In the genomic region with DNA sequence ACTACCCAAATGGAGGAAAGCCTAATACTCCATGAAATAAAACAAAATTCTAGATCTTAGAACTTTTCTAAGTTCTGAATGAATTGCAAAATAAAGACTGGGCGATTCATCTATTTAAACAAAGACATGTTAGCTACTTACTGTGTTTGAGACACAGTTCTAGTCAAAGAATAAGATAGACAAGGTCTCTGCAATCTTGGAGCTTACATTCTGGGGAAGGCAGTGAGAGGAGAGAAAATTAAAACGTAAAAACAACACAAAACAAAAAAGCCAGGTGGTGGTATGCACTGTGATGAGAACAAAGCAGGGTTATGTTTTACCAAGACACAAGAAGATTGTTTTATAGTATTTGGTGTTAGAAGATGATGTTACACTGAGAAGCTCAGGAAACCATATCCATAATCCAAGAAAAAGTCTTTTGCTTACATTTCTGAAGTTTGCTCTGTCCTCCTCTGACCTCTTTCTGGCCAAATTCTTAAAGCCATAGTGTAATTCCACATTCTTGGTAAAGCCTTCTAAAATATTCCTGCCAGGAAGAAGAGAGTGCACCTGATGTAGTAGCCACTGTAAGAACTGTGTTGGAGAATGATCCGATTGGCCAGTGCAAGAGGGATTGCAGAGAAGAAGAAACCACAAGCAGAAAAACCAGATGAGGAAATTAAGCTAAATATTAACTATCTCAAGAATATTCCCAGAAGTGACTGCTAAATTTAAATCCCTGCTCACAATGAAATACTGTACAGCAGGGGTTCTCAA, we compare ENCODE assay signal across 23 cellular contexts.
A peak's percentile ranks its signal among the peaks of the same experiment; 100 is the strongest.
DNase-seq lines count a peak whose midpoint lies in the region; ATAC-seq, FAIRE-seq and TF ChIP-seq lines count a peak whose summit lies in the region.
"Had no signal": no experiment of that assay in that cellular context is flagged by ENCODE, and none has a peak within 500 bp of the region (broad histone marks: within the 10 kb centered on the region; RNA-seq: fewer than 3 reads in every experiment).

No MANE protein-coding gene starts in this region.

- DNase-seq in GM23248: no peak
- peak; percentile 54 for DNase-seq in astrocyte (ENCODE audit: low read depth)
- peak; percentile 73 for DNase-seq in kidney epithelial cell (ENCODE audit: low read depth)
- no peak for DNase-seq in neural crest cell (ENCODE audit: low read depth, low spot score)
- no peak for DNase-seq in effector memory CD4-positive, alpha-beta T cell
- no peak for DNase-seq in AG08395 (ENCODE audit: low spot score)
- DNase-seq in superior temporal gyrus (ENCODE audit: extremely low spot score): no peak
- DNase-seq: activated B cell treated with CpG ODN at 0.5 μM for 24 hours; activated CD8-positive, alpha-beta T cell treated with anti-CD3 and anti-CD28 coated beads for 36 hours; activated naive CD4-positive, alpha-beta T cell treated with anti-CD3 and anti-CD28 coated beads, Interleukin-2, amount 50 U/mL, for 16 hours; activated T-cell treated with anti-CD3 and anti-CD28 coated beads, Interleukin-2, amount 50 U/mL, for 24 hours; brain microvascular endothelial cell; foreskin melanocyte; left ventricle myocardium inferior; NCI-H1694; NCI-H82; stimulated activated naive CD4-positive, alpha-beta T cell; thyroid gland had no signal

- in situ Hi-C loops in GM23248 (cut with MboI): no loop called here

- H3K4me3 ChIP-seq in GM23248 (no peak overlapping the region), astrocyte (ENCODE audit: insufficient read depth, low read depth, low read length) (no peak overlapping the region), kidney epithelial cell (ENCODE audit: low read depth, low read length) (peak overlapping the region; percentile 16)
- H3K4me3 ChIP-seq in effector memory CD4-positive, alpha-beta T cell (ENCODE audit: insufficient read depth, low read depth, low read length, poor library complexity, severe bottlenecking): no peak overlapping the region
- H3K4me3 ChIP-seq: coronary artery, left ventricle myocardium inferior, thyroid gland had no signal

- WGBS in GM23248 (ENCODE audit: low coverage in 1 of 2, low lambda C conversion rate in 2 of 2, missing lambda C conversion rate in 2 of 2), 2 experiments: 84% methylated on average over 3 of the region's 3 CpGs

- H3K27me3 Mint-ChIP-seq in astrocyte (ENCODE audit: low read depth, unreplicated experiment) (no peaks in the 10 kb centered on the region), neural crest cell (ENCODE audit: low read depth) (no peaks in the 10 kb centered on the region)

- H3K27ac Mint-ChIP-seq in astrocyte (ENCODE audit: unreplicated experiment) (peak overlapping the region; percentile 13), neural crest cell (ENCODE audit: unreplicated experiment) (peak overlapping the region; percentile 51)
- H3K27ac Mint-ChIP-seq: activated B cell treated with CpG ODN at 0.5 μM for 24 hours; activated CD8-positive, alpha-beta T cell treated with anti-CD3 and anti-CD28 coated beads for 36 hours; activated T-cell treated with anti-CD3 and anti-CD28 coated beads, Interleukin-2, amount 50 U/mL, for 24 hours had no signal

- H3K27ac ChIP-seq in GM23248 (no peak overlapping the region), astrocyte (ENCODE audit: low read depth, low read length) (no peak overlapping the region)
- H3K27ac ChIP-seq in effector memory CD4-positive, alpha-beta T cell (ENCODE audit: insufficient read depth, low read length, poor library complexity, severe bottlenecking): no peak overlapping the region
- H3K27ac ChIP-seq: brain microvascular endothelial cell, coronary artery, left ventricle myocardium inferior, thyroid gland had no signal

- no peaks in the 10 kb centered on the region for H3K36me3 Mint-ChIP-seq in astrocyte (ENCODE audit: low read depth, unreplicated experiment)
- peaks cover 3% of the 10 kb centered on the region for H3K36me3 Mint-ChIP-seq in neural crest cell (ENCODE audit: low read depth)

- H3K4me2 ChIP-seq in GM23248 (ENCODE audit: unreplicated experiment) (peak overlapping the region; percentile 2), astrocyte (ENCODE audit: low read length) (no peak overlapping the region)

- H3K9ac ChIP-seq in GM23248 (no peak overlapping the region), astrocyte (ENCODE audit: low read length) (no peak overlapping the region)

- TF ChIP-seq CTCF in astrocyte (IDR thresholded peaks at IDR 0.05; ENCODE audit: insufficient read depth, low read depth, low read length) (no peak), kidney epithelial cell (IDR thresholded peaks at IDR 0.05; ENCODE audit: insufficient read depth, low read length, poor library complexity, severe bottlenecking) (no peak), neural crest cell (conservative IDR thresholded peaks at IDR 0.05) (no peak)

- H3K4me1 Mint-ChIP-seq in astrocyte (ENCODE audit: low read depth, unreplicated experiment): peaks cover 17% of the 10 kb centered on the region
- no peaks in the 10 kb centered on the region for H3K4me1 Mint-ChIP-seq in neural crest cell
- H3K4me1 Mint-ChIP-seq: activated B cell treated with CpG ODN at 0.5 μM for 24 hours had no signal

- H3K9me3 ChIP-seq in GM23248 (ENCODE audit: low read depth): no peaks in the 10 kb centered on the region
- no peaks in the 10 kb centered on the region for H3K9me3 ChIP-seq in astrocyte (ENCODE audit: insufficient read depth, low read depth, low read length)
- H3K9me3 ChIP-seq in effector memory CD4-positive, alpha-beta T cell (ENCODE audit: control insufficient read depth, low read length): no peaks in the 10 kb centered on the region
- H3K9me3 ChIP-seq: thyroid gland had no signal

- H3K79me2 ChIP-seq in GM23248 (ENCODE audit: insufficient read depth): peaks cover 18% of the 10 kb centered on the region
- no peaks in the 10 kb centered on the region for H3K79me2 ChIP-seq in astrocyte (ENCODE audit: insufficient read depth, low read length)

- H3K27me3 ChIP-seq in GM23248 (replicated peaks; ENCODE audit: insufficient read depth) (no peaks in the 10 kb centered on the region), astrocyte (ENCODE audit: insufficient read depth, low read length) (no peaks in the 10 kb centered on the region), kidney epithelial cell (ENCODE audit: control insufficient read depth, insufficient read depth, low read length) (no peaks in the 10 kb centered on the region)
- peaks cover 6% of the 10 kb centered on the region for H3K27me3 ChIP-seq in effector memory CD4-positive, alpha-beta T cell (replicated peaks; ENCODE audit: control insufficient read depth, insufficient read depth, low read length, poor library complexity, severe bottlenecking)
- H3K27me3 ChIP-seq: brain microvascular endothelial cell, thyroid gland had no signal

- H3K4me3 Mint-ChIP-seq in astrocyte (ENCODE audit: unreplicated experiment) (no peak overlapping the region), neural crest cell (no peak overlapping the region)
- H3K4me3 Mint-ChIP-seq: activated B cell treated with CpG ODN at 0.5 μM for 24 hours; activated CD8-positive, alpha-beta T cell treated with anti-CD3 and anti-CD28 coated beads for 36 hours; activated T-cell treated with anti-CD3 and anti-CD28 coated beads, Interleukin-2, amount 50 U/mL, for 24 hours had no signal

- H4K20me1 ChIP-seq in GM23248 (ENCODE audit: insufficient read depth) (no peaks in the 10 kb centered on the region), astrocyte (ENCODE audit: insufficient read depth, low read length) (no peaks in the 10 kb centered on the region)

- H3K9me2 ChIP-seq in GM23248 (ENCODE audit: insufficient read depth): no peaks in the 10 kb centered on the region; the same call in 1 of the 2 replicates

- H3K36me3 ChIP-seq in GM23248 (ENCODE audit: low read depth) (no peaks in the 10 kb centered on the region), astrocyte (ENCODE audit: insufficient read depth, low read length) (no peaks in the 10 kb centered on the region), kidney epithelial cell (ENCODE audit: control insufficient read depth, insufficient read depth, low read length) (no peaks in the 10 kb centered on the region)
- no peaks in the 10 kb centered on the region for H3K36me3 ChIP-seq in effector memory CD4-positive, alpha-beta T cell (ENCODE audit: control insufficient read depth, insufficient read depth, low read length)
- H3K36me3 ChIP-seq: brain microvascular endothelial cell, left ventricle myocardium inferior, thyroid gland had no signal

- ATAC-seq in HG03439 (IDR thresholded peaks at IDR 0.05; ENCODE audit: unreplicated experiment): no peak
- ATAC-seq: activated CD8-positive, alpha-beta T cell treated with anti-CD3 and anti-CD28 coated beads for 36 hours had no signal

- H3K9me3 Mint-ChIP-seq in astrocyte (ENCODE audit: unreplicated experiment) (peaks cover 2% of the 10 kb centered on the region), neural crest cell (peaks cover 12% of the 10 kb centered on the region)
- H3K9me3 Mint-ChIP-seq: activated CD8-positive, alpha-beta T cell treated with anti-CD3 and anti-CD28 coated beads for 36 hours; activated T-cell treated with anti-CD3 and anti-CD28 coated beads, Interleukin-2, amount 50 U/mL, for 24 hours had no signal

- peaks cover 27% of the 10 kb centered on the region for H3F3A ChIP-seq in GM23248 (ENCODE audit: insufficient read depth)

- peak overlapping the region; percentile 25 for H2AFZ ChIP-seq in GM23248
- H2AFZ ChIP-seq in astrocyte (ENCODE audit: low read depth, low read length): no peak overlapping the region

- peak; percentile 69 for FAIRE-seq in astrocyte (lab: Jason Lieb, UNC)
- FAIRE-seq: endothelial cell of umbilical vein, GM19239, H1 had no signal

- H3K4me1 ChIP-seq in GM23248 (ENCODE audit: insufficient read depth) (peaks cover 35% of the 10 kb centered on the region), astrocyte (ENCODE audit: insufficient read depth, low read length) (peaks cover 9% of the 10 kb centered on the region)
- H3K4me1 ChIP-seq in effector memory CD4-positive, alpha-beta T cell (ENCODE audit: control insufficient read depth, insufficient read depth, low read length, poor library complexity, severe bottlenecking): no peaks in the 10 kb centered on the region
- H3K4me1 ChIP-seq: left ventricle myocardium inferior, thyroid gland had no signal

Comparison
In these comparisons a context has a peak if more than half of its experiments do, and no peak if none do; other contexts are left out.
1. DNase-seq: peak in astrocyte (single experiment) and kidney epithelial cell (single experiment); none in GM23248 (single experiment), neural crest cell (single experiment), effector memory CD4-positive, alpha-beta T cell (0 of 3), AG08395 (single experiment) and superior temporal gyrus (single experiment).